In genomic region chr13:24071423-24072075, GRCh38 we compare ENCODE assay signal across 17 cellular contexts.
A peak's percentile ranks its signal among the peaks of the same experiment; 100 is the strongest.
DNase-seq lines count a peak whose midpoint lies in the region; ATAC-seq and TF ChIP-seq lines count a peak whose summit lies in the region.
"Had no signal": no experiment of that assay in that cellular context is flagged by ENCODE, and none has a peak within 500 bp of the region (broad histone marks: within the 10 kb centered on the region; RNA-seq: fewer than 3 reads in every experiment).

No MANE protein-coding gene starts in this region.

- H4K8ac ChIP-seq in mesenchymal stem cell (ENCODE audit: low read length) = no peak overlapping the region

- H3K27ac Mint-ChIP-seq in endodermal cell = no peak overlapping the region
- no peak overlapping the region for H3K27ac Mint-ChIP-seq in stimulated activated naive CD8-positive, alpha-beta T cell treated with anti-CD3 and anti-CD28 coated beads, Interleukin-15, amount 100 ng/mL, for 72 hours
- H3K27ac Mint-ChIP-seq: activated CD8-positive, alpha-beta memory T cell treated with anti-CD3 and anti-CD28 coated beads, Interleukin-2, amount 10 ng/mL, durations not matched to agents 7 days and 5 days; naive B cell had no signal

- no peaks in the 10 kb centered on the region for H3K9me3 Mint-ChIP-seq in endodermal cell
- no peaks in the 10 kb centered on the region for H3K9me3 Mint-ChIP-seq in stimulated activated naive CD8-positive, alpha-beta T cell treated with anti-CD3 and anti-CD28 coated beads, Interleukin-15, amount 100 ng/mL, for 72 hours

- H4K91ac ChIP-seq in mesenchymal stem cell (ENCODE audit: low read length) = no peak overlapping the region

- H2BK12ac ChIP-seq in mesenchymal stem cell (ENCODE audit: low read length in 2 of 2) = no peak overlapping the region

- H2BK5ac ChIP-seq in mesenchymal stem cell (ENCODE audit: low read depth, low read length, poor library complexity, severe bottlenecking) = no peak overlapping the region

- no peak overlapping the region for H3K4ac ChIP-seq in mesenchymal stem cell (ENCODE audit: low read depth in 1 of 2, low read length in 2 of 2)

- H3K27ac ChIP-seq in endodermal cell (ENCODE audit: low read depth, low read length) (no peak overlapping the region), mesenchymal stem cell (ENCODE audit: low read length, poor library complexity, severe bottlenecking) (no peak overlapping the region)
- H3K27ac ChIP-seq: prostate gland had no signal

- H3K23ac ChIP-seq in mesenchymal stem cell (ENCODE audit: low read length in 2 of 2) = no peak overlapping the region

- no peak overlapping the region for H3K4me3 Mint-ChIP-seq in endodermal cell
- no peak overlapping the region for H3K4me3 Mint-ChIP-seq in stimulated activated naive CD8-positive, alpha-beta T cell treated with anti-CD3 and anti-CD28 coated beads, Interleukin-15, amount 100 ng/mL, for 72 hours
- H3K4me3 Mint-ChIP-seq: activated CD8-positive, alpha-beta memory T cell treated with anti-CD3 and anti-CD28 coated beads, Interleukin-2, amount 10 ng/mL, durations not matched to agents 7 days and 5 days; naive B cell had no signal

- H3K36me3 ChIP-seq in endodermal cell (ENCODE audit: control insufficient read depth, insufficient read depth, low read length) (no peaks in the 10 kb centered on the region), mesenchymal stem cell (ENCODE audit: control insufficient read depth in 1 of 2, insufficient read depth in 2 of 2, low read depth in 1 of 2, low read length in 2 of 2) (no peaks in the 10 kb centered on the region)
- H3K36me3 ChIP-seq: prostate gland had no signal

- no peak overlapping the region for H2BK15ac ChIP-seq in mesenchymal stem cell (ENCODE audit: low read depth, poor library complexity, severe bottlenecking)

- no peak overlapping the region for H2AFZ ChIP-seq in mesenchymal stem cell (ENCODE audit: low read depth, low read length)

- no peak overlapping the region for H3K4me3 ChIP-seq in endodermal cell (ENCODE audit: low read length)
- H3K4me3 ChIP-seq in mesenchymal stem cell (ENCODE audit: insufficient read depth in 1 of 2, low read depth in 1 of 2, low read length in 2 of 2) = no peak overlapping the region
- H3K4me3 ChIP-seq: prostate gland had no signal

- H3K18ac ChIP-seq in mesenchymal stem cell (ENCODE audit: low read depth in 1 of 2, low read length in 2 of 2) = no peak overlapping the region

- ATAC-seq in left ventricle myocardium superior (peak; percentile 60), Right ventricle myocardium superior (ENCODE audit: poor library complexity) (no peak), HG02763 (IDR thresholded peaks at IDR 0.05; ENCODE audit: unreplicated experiment) (no peak)
- ATAC-seq in stimulated activated naive CD8-positive, alpha-beta T cell treated with anti-CD3 and anti-CD28 coated beads, Interleukin-15, amount 100 ng/mL, for 72 hours = no peak
- ATAC-seq: activated CD8-positive, alpha-beta memory T cell treated with anti-CD3 and anti-CD28 coated beads, Interleukin-2, amount 10 ng/mL, durations not matched to agents 7 days and 5 days; Panc1 had no signal

- H2BK120ac ChIP-seq in mesenchymal stem cell (ENCODE audit: low read depth, low read length) = no peak overlapping the region

- no peaks in the 10 kb centered on the region for H3K36me3 Mint-ChIP-seq in endodermal cell (ENCODE audit: low read depth)
- H3K36me3 Mint-ChIP-seq: naive B cell had no signal

- no peak for TF ChIP-seq CTCF in endodermal cell (conservative IDR thresholded peaks at IDR 0.05)

- H3K14ac ChIP-seq in mesenchymal stem cell (ENCODE audit: low read length in 2 of 2) = no peak overlapping the region

- WGBS in endodermal cell (ENCODE audit: insufficient coverage in 1 of 2, insufficient read length in 1 of 2), 2 experiments = 91 to 100% methylated on average over 3 to 6 of the region's 6 CpGs
- WGBS in mesenchymal stem cell = 78% methylated on average over 5 of the region's 6 CpGs

- H3K27me3 ChIP-seq in endodermal cell (ENCODE audit: control insufficient read depth, insufficient read depth, low read length, poor library complexity, severe bottlenecking) (no peaks in the 10 kb centered on the region), mesenchymal stem cell (ENCODE audit: control insufficient read depth in 1 of 2, insufficient read depth in 1 of 2, low read length in 2 of 2) (peaks cover 0 to 4% of the 10 kb centered on the region in 2 experiments)

- intact Hi-C loops in left ventricle myocardium superior (cut with micrococcal nuclease) = no loop called here
- intact Hi-C loops in Right ventricle myocardium superior (cut with DNase I) = no loop called here

- in situ Hi-C loops in G401 (cut with HindIII; ENCODE audit: low sequenced_read_pairs) = no loop called here

- H3K4me1 ChIP-seq in endodermal cell (ENCODE audit: control insufficient read depth, insufficient read depth, low read length) (peaks cover 2% of the 10 kb centered on the region), mesenchymal stem cell (ENCODE audit: control insufficient read depth, insufficient read depth, low read depth, low read length) (peaks cover 6% of the 10 kb centered on the region)
- H3K4me1 ChIP-seq: prostate gland had no signal

- H3K79me1 ChIP-seq in mesenchymal stem cell (replicated peaks; ENCODE audit: low read length, poor library complexity, severe bottlenecking) = no peaks in the 10 kb centered on the region

- DNase-seq in left ventricle myocardium superior (no peak), Right ventricle myocardium superior (no peak), endodermal cell (peak; percentile 12), mesenchymal stem cell (peak; percentile 54), G401 (ENCODE audit: low spot score) (no peak), C1 segment of cervical spinal cord (lab: John Stamatoyannopoulos, UW) (no peak)
- no peak for DNase-seq in stimulated activated naive CD8-positive, alpha-beta T cell treated with anti-CD3 and anti-CD28 coated beads, Interleukin-15, amount 100 ng/mL, for 72 hours
- DNase-seq: activated CD4-positive, CD25-positive, alpha-beta regulatory T cell; activated CD8-positive, alpha-beta memory T cell treated with anti-CD3 and anti-CD28 coated beads, Interleukin-2, amount 10 ng/mL, durations not matched to agents 7 days and 5 days; activated naive CD4-positive, alpha-beta T cell; COR-L47; naive B cell; NCI-H2081 treated with DMSO at 0.1 percent for 48 hours; NCI-H526 treated with DMSO at 0.1 percent for 48 hours had no signal

- H3K4me2 ChIP-seq in mesenchymal stem cell (ENCODE audit: low read length, poor library complexity, severe bottlenecking) = no peak overlapping the region

- H3K9ac ChIP-seq in endodermal cell (ENCODE audit: extremely low read depth, low read length, poor library complexity, severe bottlenecking) (no peak overlapping the region), mesenchymal stem cell (ENCODE audit: low read length) (peak overlapping the region; percentile 49)

- no peak overlapping the region for H2AK5ac ChIP-seq in mesenchymal stem cell (ENCODE audit: low read length, severe bottlenecking)

- H3K4me1 Mint-ChIP-seq in endodermal cell = peaks cover 18% of the 10 kb centered on the region
- H3K4me1 Mint-ChIP-seq in stimulated activated naive CD8-positive, alpha-beta T cell treated with anti-CD3 and anti-CD28 coated beads, Interleukin-15, amount 100 ng/mL, for 72 hours = peaks cover 4% of the 10 kb centered on the region
- H3K4me1 Mint-ChIP-seq: naive B cell had no signal

- H3K27me3 Mint-ChIP-seq in endodermal cell (ENCODE audit: insufficient read depth) = peaks cover 2% of the 10 kb centered on the region
- peaks cover 7% of the 10 kb centered on the region for H3K27me3 Mint-ChIP-seq in stimulated activated naive CD8-positive, alpha-beta T cell treated with anti-CD3 and anti-CD28 coated beads, Interleukin-15, amount 100 ng/mL, for 72 hours

- no peaks in the 10 kb centered on the region for H3K9me3 ChIP-seq in endodermal cell (ENCODE audit: control insufficient read depth, low read length)
- H3K9me3 ChIP-seq in mesenchymal stem cell (ENCODE audit: control insufficient read depth, low read length) = no peaks in the 10 kb centered on the region
- H3K9me3 ChIP-seq: prostate gland had no signal

Comparison
In these comparisons a context has a peak if more than half of its experiments do, and no peak if none do; other contexts are left out.
1. DNase-seq: peak in endodermal cell (single experiment) and mesenchymal stem cell (single experiment); none in left ventricle myocardium superior (single experiment), Right ventricle myocardium superior (single experiment), G401 (single experiment), stimulated activated naive CD8-positive, alpha-beta T cell treated with anti-CD3 and anti-CD28 coated beads, Interleukin-15, amount 100 ng/mL, for 72 hours (0 of 2) and C1 segment of cervical spinal cord (0 of 14).